Comparison of ENCODE assay signal across 9 cellular contexts in the genomic region with DNA sequence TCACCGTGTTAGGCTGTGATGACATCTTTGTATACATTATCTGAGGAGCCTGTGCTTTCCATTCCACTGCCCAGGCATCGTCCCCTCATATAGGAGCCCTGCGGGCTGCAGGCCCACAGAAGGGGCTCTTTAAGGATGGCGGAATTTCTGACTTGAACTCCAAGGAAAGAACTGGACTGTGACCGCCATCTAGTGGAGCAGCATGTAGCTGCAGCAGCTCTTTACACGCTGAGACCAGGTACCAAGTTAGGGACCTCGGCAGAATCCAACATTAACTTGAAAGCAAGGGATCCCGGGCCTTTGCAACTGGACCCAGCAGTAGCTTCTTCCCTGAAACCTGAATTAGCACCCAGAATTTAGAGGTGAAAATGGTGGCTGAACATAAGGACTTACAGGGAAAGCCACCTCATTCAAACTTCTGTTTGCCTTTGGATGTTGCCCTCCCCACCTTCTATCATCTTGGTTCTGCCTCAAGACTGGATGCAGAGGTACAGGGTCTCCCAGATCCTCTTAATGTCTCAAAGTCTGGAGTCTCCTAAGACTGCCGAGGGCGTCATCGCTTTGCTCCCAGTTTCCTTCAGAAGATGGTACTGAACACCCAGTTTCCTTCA.
DNase-seq lines count a peak whose midpoint lies in the region; ATAC-seq and TF ChIP-seq lines count a peak whose summit lies in the region.
"Had no signal": no experiment of that assay in that cellular context is flagged by ENCODE, and none has a peak within 500 bp of the region (broad histone marks: within the 10 kb centered on the region; RNA-seq: fewer than 3 reads in every experiment).

No MANE protein-coding gene starts in this region.

- H3K9me3 Mint-ChIP-seq in Caco-2 (ENCODE audit: unreplicated experiment) = no peaks in the 10 kb centered on the region
- H3K9me3 Mint-ChIP-seq in activated naive CD4-positive, alpha-beta T cell treated with anti-CD3 and anti-CD28 coated beads, Interleukin-2, amount 10 ng/mL, durations not matched to agents 7 days and 5 days = no peaks in the 10 kb centered on the region

- H3K4me3 Mint-ChIP-seq in Caco-2 (ENCODE audit: unreplicated experiment) = no peak overlapping the region
- H3K4me3 Mint-ChIP-seq in activated naive CD4-positive, alpha-beta T cell treated with anti-CD3 and anti-CD28 coated beads, Interleukin-2, amount 10 ng/mL, durations not matched to agents 7 days and 5 days = no peak overlapping the region

- no peak overlapping the region for H3K27ac Mint-ChIP-seq in Caco-2 (ENCODE audit: unreplicated experiment)
- no peak overlapping the region for H3K27ac Mint-ChIP-seq in activated naive CD4-positive, alpha-beta T cell treated with anti-CD3 and anti-CD28 coated beads, Interleukin-2, amount 10 ng/mL, durations not matched to agents 7 days and 5 days

- in situ Hi-C loops in HAP-1 (cut with MboI; ENCODE audit: low sequenced_read_pairs) = loop anchor here (10.0 to 25.0 kb wide), 2 partner anchors 318 to 476 kb away; no protein-coding TSS in a partner anchor

- intact Hi-C loops in Caco-2 (cut with micrococcal nuclease; ENCODE audit: unreplicated experiment) (loop anchor here (5.0 to 10.0 kb wide), 2 partner anchors 141 to 518 kb away; a partner anchor contains a TSS), heart right ventricle (cut with DNase I) (loop anchor here (2.0 to 10.0 kb wide), 18 partner anchors 41 to 518 kb away; a partner anchor contains a TSS), sciatic nerve (cut with DNase I) (no loop called here)

- peaks cover 12% of the 10 kb centered on the region for H3K27me3 Mint-ChIP-seq in Caco-2 (ENCODE audit: insufficient read depth, unreplicated experiment)
- peaks cover 32% of the 10 kb centered on the region for H3K27me3 Mint-ChIP-seq in activated naive CD4-positive, alpha-beta T cell treated with anti-CD3 and anti-CD28 coated beads, Interleukin-2, amount 10 ng/mL, durations not matched to agents 7 days and 5 days

- no TSS peak for BruUV-seq in Caco-2 (replicated peaks; lab: Mats Ljungman, UMichigan)

- 27 to 34% methylated on average over 11 of the region's 11 CpGs for WGBS in heart right ventricle, 2 donors

- H3K27ac ChIP-seq in heart right ventricle = no peak overlapping the region
- H3K27ac ChIP-seq: skin epidermis had no signal

- peak; percentile 65 for TF ChIP-seq CTCF in Caco-2 (IDR thresholded peaks at IDR 0.05; ENCODE audit: insufficient read depth in 1 of 2, low read depth in 1 of 2, low read length in 1 of 2, severe bottlenecking in 1 of 2, unreplicated experiment in 1 of 2)
- TF ChIP-seq CTCF in heart right ventricle (IDR thresholded peaks at IDR 0.05) = peak; percentile 82 to 95 (median 93)

- CTCF ChIA-PET in Caco-2 (lab: Charles Lee) = interaction anchor here (0.6 to 1.5 kb wide), 4 partner anchors 21 to 318 kb away, joined by 3 to 4 read pairs (median 3); no protein-coding TSS in a partner anchor
- CTCF ChIA-PET in activated naive CD4-positive, alpha-beta T cell treated with anti-CD3 and anti-CD28 coated beads, Interleukin-2, amount 10 ng/mL, durations not matched to agents 7 days and 5 days (lab: Charles Lee) = interaction anchor here (1.1 to 2.0 kb wide), 5 partner anchors 9 to 142 kb away, joined by 3 to 9 read pairs (median 6); no protein-coding TSS in a partner anchor

- H3K4me3 ChIP-seq in Caco-2 (ENCODE audit: low read depth, low read length) (no peak overlapping the region), HAP-1 (no peak overlapping the region), heart right ventricle (no peak overlapping the region)
- H3K4me3 ChIP-seq: skin epidermis had no signal

- no peaks in the 10 kb centered on the region for H3K36me3 Mint-ChIP-seq in Caco-2 (ENCODE audit: insufficient read depth, unreplicated experiment)
- H3K36me3 Mint-ChIP-seq in activated naive CD4-positive, alpha-beta T cell treated with anti-CD3 and anti-CD28 coated beads, Interleukin-2, amount 10 ng/mL, durations not matched to agents 7 days and 5 days = no peaks in the 10 kb centered on the region

- H3K27me3 ChIP-seq in Caco-2 (replicated peaks; ENCODE audit: control insufficient read depth, insufficient read depth, low read length) (no peaks in the 10 kb centered on the region), HAP-1 (ENCODE audit: low read depth) (peaks cover 18% of the 10 kb centered on the region), heart right ventricle (peaks cover 0 to 12% (median 4%) of the 10 kb centered on the region in 7 donors)

- no peaks in the 10 kb centered on the region for H3K9me3 ChIP-seq in Caco-2
- no peaks in the 10 kb centered on the region for H3K9me3 ChIP-seq in HAP-1
- H3K9me3 ChIP-seq in heart right ventricle = no peaks in the 10 kb centered on the region

- H3K36me3 ChIP-seq in Caco-2 (ENCODE audit: control insufficient read depth, insufficient read depth, low read length) (no peaks in the 10 kb centered on the region), HAP-1 (replicated peaks) (no peaks in the 10 kb centered on the region), heart right ventricle (no peaks in the 10 kb centered on the region)

- no peaks in the 10 kb centered on the region for H3K4me1 Mint-ChIP-seq in Caco-2 (ENCODE audit: low read depth, unreplicated experiment)
- peaks cover 5% of the 10 kb centered on the region for H3K4me1 Mint-ChIP-seq in activated naive CD4-positive, alpha-beta T cell treated with anti-CD3 and anti-CD28 coated beads, Interleukin-2, amount 10 ng/mL, durations not matched to agents 7 days and 5 days

- H3K4me1 ChIP-seq in Caco-2 (no peaks in the 10 kb centered on the region), HAP-1 (no peaks in the 10 kb centered on the region), heart right ventricle (peaks cover 0 to 18% (median 0%) of the 10 kb centered on the region in 9 donors)

- peak in 7 of 8 donors; percentile 56 to 82 (median 76) for ATAC-seq in heart right ventricle
- peak; percentile 61 for ATAC-seq in sciatic nerve
- no peak for ATAC-seq in HG03432 (IDR thresholded peaks at IDR 0.05; ENCODE audit: unreplicated experiment)

- POLR2A ChIA-PET in Caco-2 (lab: Charles Lee) = interaction anchor here (0.6 kb wide), 1 partner anchor 131 kb away, joined by 4 read pairs; no protein-coding TSS in a partner anchor

- DNase-seq in Caco-2 (peak; percentile 47 to 54), HAP-1 (ENCODE audit: low spot score in 2 of 2) (peak; percentile 38 to 77), NCI-H510A treated with DMSO at 0.1 percent for 48 hours (lab: John Stamatoyannopoulos, UW) (peak; percentile 88), heart right ventricle (peak; percentile 54 to 70), sciatic nerve (ENCODE audit: low spot score) (peak; percentile 76)
- peak; percentile 50 for DNase-seq in activated naive CD4-positive, alpha-beta T cell treated with anti-CD3 and anti-CD28 coated beads, Interleukin-2, amount 10 ng/mL, durations not matched to agents 7 days and 5 days
- no peak for DNase-seq in effector CD8-positive, alpha-beta T cell (lab: John Stamatoyannopoulos, UW)
